ENCODE assay signal across 8 cellular contexts in genomic region chr10:115171392-115171960, GRCh38.
A peak's percentile ranks its signal among the peaks of the same experiment; 100 is the strongest.
DNase-seq lines count a peak whose midpoint lies in the region; ATAC-seq and TF ChIP-seq lines count a peak whose summit lies in the region.

No MANE protein-coding gene starts in this region.

- ATAC-seq in heart right ventricle: no peak
- no peak for ATAC-seq in left ventricle myocardium superior
- ATAC-seq in naive thymus-derived CD8-positive, alpha-beta T cell: no peak
- no peak for ATAC-seq in GM21825 (IDR thresholded peaks at IDR 0.05; ENCODE audit: unreplicated experiment)

- no peaks in the 10 kb centered on the region for H3K4me1 Mint-ChIP-seq in naive thymus-derived CD8-positive, alpha-beta T cell

- POLR2A ChIA-PET in naive thymus-derived CD8-positive, alpha-beta T cell (lab: Charles Lee): no interaction called here

- 3 to 6% methylated on average over 1 of the region's 1 CpG for WGBS in heart right ventricle, 2 donors

- peaks cover 0 to 1% (median 0%) of the 10 kb centered on the region in 11 donors for H3K9me3 ChIP-seq in heart right ventricle
- no peaks in the 10 kb centered on the region for H3K9me3 ChIP-seq in uterus

- H3K36me3 ChIP-seq in heart right ventricle (no peaks in the 10 kb centered on the region), uterus (no peaks in the 10 kb centered on the region)

- peaks cover 0 to 11% (median 1%) of the 10 kb centered on the region in 5 donors for H3K27me3 Mint-ChIP-seq in naive thymus-derived CD8-positive, alpha-beta T cell

- no peak overlapping the region for H3K4me3 Mint-ChIP-seq in naive thymus-derived CD8-positive, alpha-beta T cell

- TF ChIP-seq CTCF in heart right ventricle (IDR thresholded peaks at IDR 0.05): peak in 7 of 9 donors; percentile 16 to 53 (median 43)
- peak in 3 of 4 experiments; percentile 24 to 37 (median 35) for TF ChIP-seq CTCF in uterus (IDR thresholded peaks at IDR 0.05)

- no peaks in the 10 kb centered on the region for H3K27me3 ChIP-seq in heart right ventricle
- no peaks in the 10 kb centered on the region for H3K27me3 ChIP-seq in uterus

- TF ChIP-seq POLR2A in uterus (IDR thresholded peaks at IDR 0.05): no peak

- DNase-seq in heart right ventricle (no peak), left ventricle myocardium superior (no peak), OCI-M1 (lab: John Stamatoyannopoulos, UW) (peak; percentile 61), fibroblast of peridontal ligament (ENCODE audit: extremely low read depth) (peak; percentile 24), uterus (no peak), KG1 (lab: John Stamatoyannopoulos, UW) (no peak)
- DNase-seq in naive thymus-derived CD8-positive, alpha-beta T cell: no peak

- no peaks in the 10 kb centered on the region for H3K36me3 Mint-ChIP-seq in naive thymus-derived CD8-positive, alpha-beta T cell

- H3K27ac Mint-ChIP-seq in naive thymus-derived CD8-positive, alpha-beta T cell: no peak overlapping the region

- intact Hi-C loops in heart right ventricle (cut with DNase I) (loop anchor here in 3 of 10 donors (5.0 to 10.0 kb wide), 3 partner anchors 1113 to 1216 kb away; no protein-coding TSS in a partner anchor), left ventricle myocardium superior (cut with micrococcal nuclease) (loop anchor here (10.0 kb wide), 1 partner anchor 1213 kb away; no protein-coding TSS in a partner anchor), uterus (cut with DNase I; ENCODE audit: low total_unique reads) (no loop called here)

- peaks cover 0 to 2% (median 0%) of the 10 kb centered on the region in 9 donors for H3K9me3 Mint-ChIP-seq in naive thymus-derived CD8-positive, alpha-beta T cell

- H3K4me1 ChIP-seq in heart right ventricle (no peaks in the 10 kb centered on the region), uterus (no peaks in the 10 kb centered on the region)

- H3K27ac ChIP-seq in heart right ventricle: no peak overlapping the region
- H3K27ac ChIP-seq in uterus: no peak overlapping the region

- no peak overlapping the region for H3K4me3 ChIP-seq in heart right ventricle
- H3K4me3 ChIP-seq in uterus: no peak overlapping the region

Comparison
In these comparisons a context has a peak if more than half of its experiments do, and no peak if none do; other contexts are left out.
1. DNase-seq: peak in OCI-M1 (single experiment) and fibroblast of peridontal ligament (single experiment); none in heart right ventricle (0 of 2), left ventricle myocardium superior (single experiment), uterus (0 of 2), naive thymus-derived CD8-positive, alpha-beta T cell (0 of 10) and KG1 (single experiment).